ENCODE assay signal across 26 cellular contexts in genomic region chr17:61088556-61088955, GRCh38.
"Had no signal": no experiment of that assay in that cellular context is flagged by ENCODE, and none has a peak within 500 bp of the region (broad histone marks: within the 10 kb centered on the region; RNA-seq: fewer than 3 reads in every experiment).

No MANE protein-coding gene starts in this region.

- H3K4me1 ChIP-seq: breast epithelium had no signal

- DNase-seq: activated B cell treated with CpG ODN at 0.5 μM for 24 hours; activated CD4-positive, alpha-beta T cell treated with anti-CD3 and anti-CD28 coated beads for 1 hour; activated CD4-positive, alpha-beta T cell treated with anti-CD3 and anti-CD28 coated beads, Interleukin-2, amount 10 ng/mL, durations not matched to agents 24 days and 14 days; activated CD4-positive, alpha-beta T cell treated with anti-CD3 and anti-CD28 coated beads, Interleukin-2, amount 50 U/mL, for 48 hours; activated CD8-positive, alpha-beta memory T cell treated with anti-CD3 and anti-CD28 coated beads, Interleukin-2, amount 10 ng/mL, durations not matched to agents 7 days and 5 days; activated gamma-delta T cell; activated naive CD4-positive, alpha-beta T cell treated with anti-CD3 and anti-CD28 coated beads, Interleukin-2, amount 10 ng/mL, durations not matched to agents 7 days and 5 days; activated naive CD8-positive, alpha-beta T cell treated with anti-CD3 and anti-CD28 coated beads for 36 hours; activated T-cell treated with anti-CD3 and anti-CD28 coated beads, Interleukin-2, amount 50 U/mL, for 4 hours; anterior cingulate cortex; caudate nucleus; NCI-H1048; NCI-H1417; NCI-H2029; NCI-H345; NCI-H510A; NCI-H526 treated with DMSO at 0.1 percent for 48 hours; NCI-H82; SHP77; SW 1271; T-helper 9 cell had no signal

- ATAC-seq: activated CD8-positive, alpha-beta memory T cell treated with anti-CD3 and anti-CD28 coated beads, Interleukin-2, amount 10 ng/mL, durations not matched to agents 7 days and 5 days; activated T-cell treated with anti-CD3 and anti-CD28 coated beads, Interleukin-2, amount 50 U/mL, for 4 hours; activated T-helper 17 cell treated with anti-CD3 and anti-CD28 coated beads, Interleukin-2, amount 50 U/mL, for 72 hours; SK-N-SH treated with all-trans-retinoic acid at 6 μM for 48 hours had no signal

- H3K9me3 ChIP-seq: SJSA1 had no signal

- H3K27me3 ChIP-seq: breast epithelium, SJSA1 had no signal

- H3K36me3 ChIP-seq: breast epithelium, SJSA1 had no signal

- FAIRE-seq: RCC 7860 had no signal

- H3K4me3 ChIP-seq: breast epithelium, SJSA1 had no signal

- H3K27ac ChIP-seq: breast epithelium, SJSA1 had no signal
